12 cellular contexts compared by ENCODE assay signal in the genomic region with DNA sequence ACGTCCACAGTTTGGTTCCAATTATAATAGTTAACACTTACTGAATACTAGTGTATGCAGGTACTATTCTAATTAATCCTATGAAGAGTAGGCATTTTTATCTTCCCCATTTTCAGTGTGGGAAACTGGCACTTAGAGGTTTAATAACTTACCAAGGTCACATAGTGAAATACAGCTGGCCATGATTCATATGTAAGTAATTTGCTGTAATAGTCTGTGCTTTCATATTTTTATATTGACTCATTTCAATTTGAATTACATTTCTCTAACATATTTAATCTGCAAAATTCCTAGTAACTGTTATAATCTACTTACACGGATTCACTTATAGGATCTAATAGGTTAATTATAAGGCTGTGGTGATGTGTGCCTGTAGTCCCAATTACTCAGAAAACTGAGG. TPM values are rescaled to one million over a fixed set of nuclear protein-coding genes. Genes with fewer than 3 reads are reported as not detected.
A peak's percentile ranks its signal among the peaks of the same experiment; 100 is the strongest.
DNase-seq lines count a peak whose midpoint lies in the region; TF ChIP-seq lines count a peak whose summit lies in the region.
"Had no signal": no experiment of that assay in that cellular context is flagged by ENCODE, and none has a peak within 500 bp of the region (broad histone marks: within the 10 kb centered on the region; RNA-seq: fewer than 3 reads in every experiment).

No MANE protein-coding gene starts in this region.

- intact Hi-C loops in left ventricle myocardium inferior (cut with micrococcal nuclease) = no loop called here

- no peaks in the 10 kb centered on the region for H3K27me3 ChIP-seq in ACC112 (ENCODE audit: insufficient read depth, low read length)
- no peaks in the 10 kb centered on the region for H3K27me3 ChIP-seq in left ventricle myocardium inferior (ENCODE audit: low read depth)
- H3K27me3 ChIP-seq: BLaER1 treated with 17β-estradiol and CSF1 and Interleukin-3, amounts not matched to agents 10 nM and 100 nM; colonic mucosa; testis had no signal

- no peaks in the 10 kb centered on the region for H3K9me3 ChIP-seq in left ventricle myocardium inferior (replicated peaks)
- H3K9me3 ChIP-seq: BLaER1 treated with 17β-estradiol and CSF1 and Interleukin-3, amounts not matched to agents 10 nM and 100 nM; colonic mucosa; testis had no signal

- H3K79me2 ChIP-seq in ACC112 (ENCODE audit: control insufficient read depth, insufficient read depth, low read length, unreplicated experiment) = peaks cover 38% of the 10 kb centered on the region

- H3K4me3 ChIP-seq in ACC112 (ENCODE audit: low read depth, low read length) = peak overlapping the region; percentile 54
- H3K4me3 ChIP-seq in cardiac fibroblast (replicated peaks in 1 of 2; ENCODE audit: low read depth in 2 of 2, low read length in 2 of 2) = no peak overlapping the region
- no peak overlapping the region for H3K4me3 ChIP-seq in left ventricle myocardium inferior
- H3K4me3 ChIP-seq: BLaER1 treated with 17β-estradiol and CSF1 and Interleukin-3, amounts not matched to agents 10 nM and 100 nM; colonic mucosa; testis had no signal

- no peak overlapping the region for H2AFZ ChIP-seq in ACC112 (ENCODE audit: low read length, unreplicated experiment)

- H3K4me1 ChIP-seq in ACC112 (ENCODE audit: control insufficient read depth, insufficient read depth, low read length, unreplicated experiment) (peaks cover 57% of the 10 kb centered on the region), left ventricle myocardium inferior (peaks cover 8% of the 10 kb centered on the region)
- H3K4me1 ChIP-seq: colonic mucosa, testis had no signal

- peak overlapping the region; percentile 98 for H3K27ac ChIP-seq in ACC112 (ENCODE audit: low read depth, low read length)
- H3K27ac ChIP-seq in left ventricle myocardium inferior (replicated peaks) = no peak overlapping the region
- H3K27ac ChIP-seq: BLaER1 treated with 17β-estradiol and CSF1 and Interleukin-3, amounts not matched to agents 10 nM and 100 nM; colonic mucosa; testis had no signal

- DNase-seq in NCI-H226 (peak; percentile 70), cardiac fibroblast (ENCODE audit: low read depth in 2 of 2) (peak; percentile 80 to 90), lung microvascular endothelial cell (ENCODE audit: low read depth in 2 of 2) (peak; percentile 26 to 85), NCI-H1436 (lab: John Stamatoyannopoulos, UW) (no peak), left ventricle myocardium inferior (no peak), anterior cingulate cortex (lab: John Stamatoyannopoulos, UW) (no peak), HT-29 (ENCODE audit: low spot score) (no peak)
- DNase-seq: activated CD8-positive, alpha-beta memory T cell treated with anti-CD3 and anti-CD28 coated beads, Interleukin-2, amount 50 U/mL, for 48 hours; colonic mucosa; testis had no signal

- TF ChIP-seq CTCF in cardiac fibroblast (IDR thresholded peaks at IDR 0.05; ENCODE audit: low read depth, low read length) (no peak), left ventricle myocardium inferior (IDR thresholded peaks at IDR 0.05; ENCODE audit: borderline replicate concordance) (no peak)

- H3K36me3 ChIP-seq in ACC112 (ENCODE audit: insufficient read depth, low read length) (peaks cover 57% of the 10 kb centered on the region), left ventricle myocardium inferior (peaks cover 92% of the 10 kb centered on the region)

RNA-seq across cellular contexts. Expression of a gene that starts 19.4 kb away (rescaled TPM):
- total RNA-seq in lung microvascular endothelial cell = 46.4 and 57.7 TPM in 2 replicates
- 20.3 TPM for total RNA-seq in left ventricle myocardium inferior
- total RNA-seq in HT-29 (2014; rRNA removed; shearing (Covaris generic)) = 39.5 and 41.3 TPM in 2 replicates

Comparison
In these comparisons a context has a peak if more than half of its experiments do, and no peak if none do; other contexts are left out.
1. DNase-seq: peak in NCI-H226 (single experiment), cardiac fibroblast (2 of 2) and lung microvascular endothelial cell (2 of 2); none in NCI-H1436 (single experiment), left ventricle myocardium inferior (single experiment), anterior cingulate cortex (0 of 58) and HT-29 (single experiment).